8 cellular contexts compared by ENCODE assay signal in the genomic region with DNA sequence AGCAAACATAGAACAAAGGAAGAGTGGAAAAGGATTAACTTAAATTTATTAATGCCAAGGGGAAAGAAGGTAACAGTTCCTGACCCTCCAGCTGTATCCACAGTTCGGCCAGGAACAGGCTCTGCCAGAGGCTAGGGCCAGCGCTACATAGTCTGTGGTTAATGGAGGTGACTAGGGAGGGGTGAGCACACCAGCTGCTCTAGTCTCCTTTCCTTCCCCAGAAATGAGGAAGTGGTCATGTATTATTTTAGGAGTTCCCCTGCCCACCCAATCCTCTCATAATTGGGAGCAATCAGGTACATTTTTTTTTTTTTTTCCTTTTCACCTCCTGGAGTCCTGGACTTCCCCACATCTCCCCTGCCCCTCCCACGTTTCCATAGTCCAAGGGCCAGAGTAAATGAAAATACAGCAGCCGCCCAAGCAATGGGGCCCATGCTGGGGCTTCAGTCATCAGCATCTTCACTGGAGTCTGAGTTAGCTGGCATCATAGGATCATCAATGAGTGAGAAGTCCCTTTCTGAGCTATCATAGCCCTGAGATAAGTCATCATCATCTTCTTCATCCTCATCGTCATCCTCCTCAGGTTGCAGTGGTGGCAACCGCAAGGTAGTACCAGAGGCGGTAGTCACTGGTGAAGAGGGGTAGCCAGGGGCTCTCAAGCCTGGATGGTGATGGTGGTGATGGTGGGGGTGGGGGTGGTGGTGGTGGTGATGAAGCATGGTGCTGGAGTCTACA. TPM values are rescaled to one million over a fixed set of nuclear protein-coding genes. Genes with fewer than 3 reads are reported as not detected.
DNase-seq lines count a peak whose midpoint lies in the region; ATAC-seq and TF ChIP-seq lines count a peak whose summit lies in the region.

No MANE protein-coding gene starts in this region.

- H3K27ac ChIP-seq in breast epithelium (peak overlapping the region; percentile 79 to 84), skeletal muscle tissue (ENCODE audit: low read depth, low read length) (peak overlapping the region; percentile 94)

- H3K4me1 ChIP-seq in breast epithelium (peaks cover 0 to 4% of the 10 kb centered on the region in 2 donors), skeletal muscle tissue (ENCODE audit: control insufficient read depth in 3 of 3, insufficient read depth in 3 of 3, low read length in 3 of 3) (peaks cover 7 to 15% (median 14%) of the 10 kb centered on the region in 3 donors)

- peak overlapping the region; percentile 67 for H3K4me3 ChIP-seq in NB4 (ENCODE audit: low read depth, low read length)
- H3K4me3 ChIP-seq in breast epithelium: peak overlapping the region in 2 of 3 donors; percentile 62 to 71
- H3K4me3 ChIP-seq in skeletal muscle tissue (ENCODE audit: low read length in 3 of 3): no peak overlapping the region

- H3K27me3 ChIP-seq in breast epithelium: no peaks in the 10 kb centered on the region
- H3K27me3 ChIP-seq in skeletal muscle tissue (ENCODE audit: control insufficient read depth in 3 of 3, insufficient read depth in 3 of 3, low read length in 3 of 3): no peaks in the 10 kb centered on the region

- TF ChIP-seq CTCF in NB4 (IDR thresholded peaks at IDR 0.05; ENCODE audit: low read depth, low read length) (no peak), breast epithelium (IDR thresholded peaks at IDR 0.05) (no peak)

- H3K9me3 ChIP-seq in breast epithelium: no peaks in the 10 kb centered on the region
- H3K9me3 ChIP-seq in skeletal muscle tissue (ENCODE audit: control insufficient read depth in 3 of 3, low read length in 3 of 3): no peaks in the 10 kb centered on the region

- no peak for ATAC-seq in GM19397 (IDR thresholded peaks at IDR 0.05; ENCODE audit: unreplicated experiment)

- intact Hi-C loops in breast epithelium (cut with DNase I; ENCODE audit: low total_unique reads): no loop called here

- peak overlapping the region in 1 of 3 donors; percentile 7 for H3K9ac ChIP-seq in skeletal muscle tissue (ENCODE audit: low read depth in 1 of 3, low read length in 3 of 3)

- DNase-seq in NCI-H2196 (lab: John Stamatoyannopoulos, UW; ENCODE audit: unreplicated experiment) (peak; percentile 9), NCI-H2196 treated with DMSO at 0.1 percent for 48 hours (lab: John Stamatoyannopoulos, UW; ENCODE audit: unreplicated experiment) (no peak), NB4 (ENCODE audit: low read depth) (peak; percentile 86), breast epithelium (ENCODE audit: low spot score in 2 of 2) (no peak), erythroblast (lab: John Stamatoyannopoulos, UW) (no peak), iPS-NIHi11 (ENCODE audit: low spot score) (no peak)

- peak; percentile 7 for TF ChIP-seq POLR2A in NB4 (IDR thresholded peaks at IDR 0.05; ENCODE audit: extremely low read depth, insufficient read length)
- TF ChIP-seq POLR2A in breast epithelium (IDR thresholded peaks at IDR 0.05): no peak
- no peak for TF ChIP-seq POLR2A in erythroblast (IDR thresholded peaks at IDR 0.05; ENCODE audit: low read length)

- H3K36me3 ChIP-seq in breast epithelium: peaks cover 4% of the 10 kb centered on the region
- peaks cover 17 to 20% (median 18%) of the 10 kb centered on the region in 3 donors for H3K36me3 ChIP-seq in skeletal muscle tissue (ENCODE audit: control insufficient read depth in 3 of 3, insufficient read depth in 3 of 3, low read length in 3 of 3)

RNA-seq across cellular contexts. Expression of a gene that starts 1.5 kb away (rescaled TPM):
- total RNA-seq in breast epithelium (10 to 100 TPM; 66.1 to 79.3 (median 73.1) TPM), skeletal muscle tissue (55.8 TPM)

Comparison
In these comparisons a context has a peak if more than half of its experiments do, and no peak if none do; other contexts are left out.
1. DNase-seq: peak in NCI-H2196 (single experiment) and NB4 (single experiment); none in NCI-H2196 treated with DMSO at 0.1 percent for 48 hours (single experiment), breast epithelium (0 of 2), erythroblast (0 of 2) and iPS-NIHi11 (single experiment).
2. H3K4me3 ChIP-seq: peak in NB4 (single experiment) and breast epithelium (2 of 3); none in skeletal muscle tissue (0 of 3).